Comparison of ENCODE assay signal across 19 cellular contexts in genomic region chr6:27542485-27542884, GRCh38.
DNase-seq lines count a peak whose midpoint lies in the region; ATAC-seq and TF ChIP-seq lines count a peak whose summit lies in the region.
"Had no signal": no experiment of that assay in that cellular context is flagged by ENCODE, and none has a peak within 500 bp of the region (broad histone marks: within the 10 kb centered on the region; RNA-seq: fewer than 3 reads in every experiment).

No MANE protein-coding gene starts in this region.

- no peak overlapping the region for H3K4me3 ChIP-seq in LNCaP clone FGC (ENCODE audit: low read depth, low read length)
- H3K4me3 ChIP-seq in PC-3 (ENCODE audit: low read length): no peak overlapping the region
- H3K4me3 ChIP-seq: A549, GM23248 had no signal

- intact Hi-C loops in PC-3 (cut with micrococcal nuclease): no loop called here

- H3K36me3 ChIP-seq in PC-3 (ENCODE audit: low read depth, low read length): no peaks in the 10 kb centered on the region

- peaks cover 13% of the 10 kb centered on the region for H3K4me1 Mint-ChIP-seq in type B pancreatic cell (ENCODE audit: unreplicated experiment)

- no peak overlapping the region for H2AFZ ChIP-seq in PC-3 (ENCODE audit: low read length)
- H2AFZ ChIP-seq: GM23248 had no signal

- peak overlapping the region; percentile 49 for H3K27ac Mint-ChIP-seq in type B pancreatic cell
- H3K27ac Mint-ChIP-seq: CD4-positive, alpha-beta memory T cell; H9 had no signal

- ATAC-seq in PC-3: peak; percentile 16; the same call in 1 of the 2 replicates
- ATAC-seq in GM18868 (IDR thresholded peaks at IDR 0.05; ENCODE audit: unreplicated experiment): no peak
- ATAC-seq: A549, HCT116 had no signal

- no peaks in the 10 kb centered on the region for H3K9me2 ChIP-seq in PC-3 (replicated peaks; ENCODE audit: low read length)

- CTCF ChIA-PET in PC-3 (lab: Charles Lee): no interaction called here

- no TSS peak for BruUV-seq in PC-3 (replicated peaks; lab: Mats Ljungman, UMichigan)

- no peaks in the 10 kb centered on the region for H3F3A ChIP-seq in PC-3 (ENCODE audit: low read length, unreplicated experiment)

- H3K27me3 Mint-ChIP-seq in type B pancreatic cell: peaks cover 85% of the 10 kb centered on the region

- no peak for TF ChIP-seq CTCF in LNCaP clone FGC (IDR thresholded peaks at IDR 0.05; ENCODE audit: control insufficient read depth, extremely low read depth, insufficient read depth)
- no peak for TF ChIP-seq CTCF in PC-3 (conservative IDR thresholded peaks at IDR 0.05; ENCODE audit: low read depth, low read length)
- TF ChIP-seq CTCF in type B pancreatic cell (conservative IDR thresholded peaks at IDR 0.05): no peak

- no peaks in the 10 kb centered on the region for H4K20me1 ChIP-seq in PC-3 (ENCODE audit: low read length)

- H3K27ac ChIP-seq in PC-3 (ENCODE audit: low read length): no peak overlapping the region
- H3K27ac ChIP-seq: A549, GM23248 had no signal

- no peak overlapping the region for H3K9ac ChIP-seq in PC-3 (ENCODE audit: low read length)
- H3K9ac ChIP-seq: GM23248 had no signal

- no peaks in the 10 kb centered on the region for H3K9me3 Mint-ChIP-seq in type B pancreatic cell
- H3K9me3 Mint-ChIP-seq: H9 had no signal

- no peaks in the 10 kb centered on the region for H3K9me3 ChIP-seq in PC-3 (ENCODE audit: low read length)
- H3K9me3 ChIP-seq: A549 had no signal

- H3K36me3 Mint-ChIP-seq in type B pancreatic cell: no peaks in the 10 kb centered on the region
- H3K36me3 Mint-ChIP-seq: CD4-positive, alpha-beta memory T cell had no signal

- no peaks in the 10 kb centered on the region for H3K79me2 ChIP-seq in PC-3 (ENCODE audit: low read length)

- POLR2A ChIA-PET in PC-3 (lab: Charles Lee; ENCODE audit: unreplicated experiment): no interaction called here

- peak overlapping the region; percentile 29 for H3K4me3 Mint-ChIP-seq in type B pancreatic cell
- H3K4me3 Mint-ChIP-seq: CD4-positive, alpha-beta memory T cell had no signal

- H3K4me2 ChIP-seq in PC-3 (ENCODE audit: low read length): no peak overlapping the region

- no peaks in the 10 kb centered on the region for H3K27me3 ChIP-seq in PC-3 (ENCODE audit: low read length)

- peak; percentile 20 for DNase-seq in NCI-H748 (lab: John Stamatoyannopoulos, UW; ENCODE audit: unreplicated experiment)
- no peak for DNase-seq in NCI-H748 treated with DMSO at 0.1 percent for 48 hours (lab: John Stamatoyannopoulos, UW)
- DNase-seq in LNCaP clone FGC (ENCODE audit: low read depth): peak; percentile 63
- DNase-seq in PC-3: peak; percentile 54
- no peak for DNase-seq in type B pancreatic cell (ENCODE audit: extremely low spot score, unreplicated experiment)
- no peak for DNase-seq in DMS114 treated with DMSO at 0.1 percent for 48 hours (lab: John Stamatoyannopoulos, UW; ENCODE audit: unreplicated experiment)
- DNase-seq: 8988T; ACHN; C1 segment of cervical spinal cord; Calu3; CD4-positive, alpha-beta memory T cell; COR-L47; DMS153; DND-41; GM23248; H9 had no signal

- peaks cover 35% of the 10 kb centered on the region for H3K4me1 ChIP-seq in PC-3 (ENCODE audit: insufficient read depth, low read length)

Comparison
In these comparisons a context has a peak if more than half of its experiments do, and no peak if none do; other contexts are left out.
1. DNase-seq: peak in NCI-H748 (single experiment), LNCaP clone FGC (single experiment) and PC-3 (single experiment); none in NCI-H748 treated with DMSO at 0.1 percent for 48 hours (single experiment), type B pancreatic cell (single experiment) and DMS114 treated with DMSO at 0.1 percent for 48 hours (single experiment).